ENCODE assay signal across 2 cellular contexts in the genomic region with DNA sequence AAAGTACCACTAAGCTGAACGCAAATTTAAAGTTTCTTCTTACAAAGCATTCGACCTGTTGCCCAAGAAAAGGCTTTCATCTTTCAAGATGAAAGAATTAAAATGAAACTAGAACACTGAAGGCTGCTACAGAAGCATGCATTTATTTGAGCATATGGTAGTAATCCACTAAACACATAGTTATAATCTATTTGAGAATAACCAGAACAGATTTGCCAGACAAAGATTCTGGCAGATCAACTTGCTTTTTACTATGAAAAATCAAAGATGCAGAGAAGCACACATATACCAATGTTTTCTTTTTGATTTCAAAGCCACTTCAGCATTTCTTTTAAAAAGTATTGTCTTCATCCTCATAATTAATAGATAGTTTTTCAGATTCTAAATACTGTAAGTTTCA.
TF ChIP-seq lines count a peak whose summit lies in the region.

No MANE protein-coding gene starts in this region.

TF ChIP-seq in liver, 16 proteins besides CTCF, POLR2A, EP300 and RAD21 (continued from another document):
- TF ChIP-seq ZBTB33 (IDR thresholded peaks at IDR 0.05): no peak
- TF ChIP-seq HNF4G (IDR thresholded peaks at IDR 0.05): no peak
- no peak for TF ChIP-seq TAF1 (conservative IDR thresholded peaks at IDR 0.05)
- TF ChIP-seq YY1 (IDR thresholded peaks at IDR 0.05): no peak
- TF ChIP-seq HNF4A (conservative IDR thresholded peaks at IDR 0.05): no peak
- no peak for TF ChIP-seq EGR1 (IDR thresholded peaks at IDR 0.05; ENCODE audit: low read depth in 2 of 2)
- no peak for TF ChIP-seq MAX (IDR thresholded peaks at IDR 0.05)
- TF ChIP-seq RXRA (IDR thresholded peaks at IDR 0.05): no peak
- TF ChIP-seq NR2F2 (IDR thresholded peaks at IDR 0.05): no peak
- no peak for TF ChIP-seq FOXA1 (IDR thresholded peaks at IDR 0.05)
- no peak for TF ChIP-seq REST (IDR thresholded peaks at IDR 0.05)
- TF ChIP-seq JUND (IDR thresholded peaks at IDR 0.05): no peak
- TF ChIP-seq FOXA2 (IDR thresholded peaks at IDR 0.05): no peak

TF ChIP-seq in HepG2, 621 proteins besides CTCF, POLR2A, EP300 and RAD21 (continued from another document):
- TF ChIP-seq PAXIP1 (CRISPR knock-in tag; conservative IDR thresholded peaks at IDR 0.05) (no peak), NR2C2 (CRISPR knock-in tag; IDR thresholded peaks at IDR 0.05; ENCODE audit: borderline replicate concordance) (no peak), ZBTB7B (CRISPR knock-in tag; IDR thresholded peaks at IDR 0.05) (no peak), ZNF609 (CRISPR knock-in tag; IDR thresholded peaks at IDR 0.05; ENCODE audit: borderline replicate concordance) (no peak), PAF1 (CRISPR knock-in tag; IDR thresholded peaks at IDR 0.05) (no peak), ZFP62 (CRISPR knock-in tag; IDR thresholded peaks at IDR 0.05) (no peak), ZC3H13 (CRISPR knock-in tag; IDR thresholded peaks at IDR 0.05) (no peak), AHR (CRISPR knock-in tag; IDR thresholded peaks at IDR 0.05) (no peak), RBAK (CRISPR knock-in tag; IDR thresholded peaks at IDR 0.05) (no peak), MXD3 (CRISPR knock-in tag; IDR thresholded peaks at IDR 0.05) (no peak), POGZ (CRISPR knock-in tag; IDR thresholded peaks at IDR 0.05) (no peak)
- TF ChIP-seq, protein P1, sequence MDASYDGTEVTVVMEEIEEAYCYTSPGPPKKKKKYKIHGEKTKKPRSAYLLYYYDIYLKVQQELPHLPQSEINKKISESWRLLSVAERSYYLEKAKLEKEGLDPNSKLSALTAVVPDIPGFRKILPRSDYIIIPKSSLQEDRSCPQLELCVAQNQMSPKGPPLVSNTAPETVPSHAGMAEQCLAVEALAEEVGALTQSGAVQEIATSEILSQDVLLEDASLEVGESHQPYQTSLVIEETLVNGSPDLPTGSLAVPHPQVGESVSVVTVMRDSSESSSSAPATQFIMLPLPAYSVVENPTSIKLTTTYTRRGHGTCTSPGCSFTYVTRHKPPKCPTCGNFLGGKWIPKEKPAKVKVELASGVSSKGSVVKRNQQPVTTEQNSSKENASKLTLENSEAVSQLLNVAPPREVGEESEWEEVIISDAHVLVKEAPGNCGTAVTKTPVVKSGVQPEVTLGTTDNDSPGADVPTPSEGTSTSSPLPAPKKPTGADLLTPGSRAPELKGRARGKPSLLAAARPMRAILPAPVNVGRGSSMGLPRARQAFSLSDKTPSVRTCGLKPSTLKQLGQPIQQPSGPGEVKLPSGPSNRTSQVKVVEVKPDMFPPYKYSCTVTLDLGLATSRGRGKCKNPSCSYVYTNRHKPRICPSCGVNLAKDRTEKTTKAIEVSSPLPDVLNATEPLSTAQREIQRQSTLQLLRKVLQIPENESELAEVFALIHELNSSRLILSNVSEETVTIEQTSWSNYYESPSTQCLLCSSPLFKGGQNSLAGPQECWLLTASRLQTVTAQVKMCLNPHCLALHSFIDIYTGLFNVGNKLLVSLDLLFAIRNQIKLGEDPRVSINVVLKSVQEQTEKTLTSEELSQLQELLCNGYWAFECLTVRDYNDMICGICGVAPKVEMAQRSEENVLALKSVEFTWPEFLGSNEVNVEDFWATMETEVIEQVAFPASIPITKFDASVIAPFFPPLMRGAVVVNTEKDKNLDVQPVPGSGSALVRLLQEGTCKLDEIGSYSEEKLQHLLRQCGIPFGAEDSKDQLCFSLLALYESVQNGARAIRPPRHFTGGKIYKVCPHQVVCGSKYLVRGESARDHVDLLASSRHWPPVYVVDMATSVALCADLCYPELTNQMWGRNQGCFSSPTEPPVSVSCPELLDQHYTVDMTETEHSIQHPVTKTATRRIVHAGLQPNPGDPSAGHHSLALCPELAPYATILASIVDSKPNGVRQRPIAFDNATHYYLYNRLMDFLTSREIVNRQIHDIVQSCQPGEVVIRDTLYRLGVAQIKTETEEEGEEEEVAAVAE (CRISPR knock-in tag; IDR thresholded peaks at IDR 0.05; ENCODE audit: borderline replicate concordance): no peak
- TF ChIP-seq, protein P2, sequence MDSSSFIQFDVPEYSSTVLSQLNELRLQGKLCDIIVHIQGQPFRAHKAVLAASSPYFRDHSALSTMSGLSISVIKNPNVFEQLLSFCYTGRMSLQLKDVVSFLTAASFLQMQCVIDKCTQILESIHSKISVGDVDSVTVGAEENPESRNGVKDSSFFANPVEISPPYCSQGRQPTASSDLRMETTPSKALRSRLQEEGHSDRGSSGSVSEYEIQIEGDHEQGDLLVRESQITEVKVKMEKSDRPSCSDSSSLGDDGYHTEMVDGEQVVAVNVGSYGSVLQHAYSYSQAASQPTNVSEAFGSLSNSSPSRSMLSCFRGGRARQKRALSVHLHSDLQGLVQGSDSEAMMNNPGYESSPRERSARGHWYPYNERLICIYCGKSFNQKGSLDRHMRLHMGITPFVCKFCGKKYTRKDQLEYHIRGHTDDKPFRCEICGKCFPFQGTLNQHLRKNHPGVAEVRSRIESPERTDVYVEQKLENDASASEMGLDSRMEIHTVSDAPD (CRISPR knock-in tag; IDR thresholded peaks at IDR 0.05): no peak
- TF ChIP-seq, protein P3, sequence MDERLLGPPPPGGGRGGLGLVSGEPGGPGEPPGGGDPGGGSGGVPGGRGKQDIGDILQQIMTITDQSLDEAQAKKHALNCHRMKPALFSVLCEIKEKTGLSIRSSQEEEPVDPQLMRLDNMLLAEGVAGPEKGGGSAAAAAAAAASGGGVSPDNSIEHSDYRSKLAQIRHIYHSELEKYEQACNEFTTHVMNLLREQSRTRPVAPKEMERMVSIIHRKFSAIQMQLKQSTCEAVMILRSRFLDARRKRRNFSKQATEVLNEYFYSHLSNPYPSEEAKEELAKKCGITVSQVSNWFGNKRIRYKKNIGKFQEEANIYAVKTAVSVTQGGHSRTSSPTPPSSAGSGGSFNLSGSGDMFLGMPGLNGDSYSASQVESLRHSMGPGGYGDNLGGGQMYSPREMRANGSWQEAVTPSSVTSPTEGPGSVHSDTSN (CRISPR knock-in tag; IDR thresholded peaks at IDR 0.05): no peak
- TF ChIP-seq, protein P4, sequence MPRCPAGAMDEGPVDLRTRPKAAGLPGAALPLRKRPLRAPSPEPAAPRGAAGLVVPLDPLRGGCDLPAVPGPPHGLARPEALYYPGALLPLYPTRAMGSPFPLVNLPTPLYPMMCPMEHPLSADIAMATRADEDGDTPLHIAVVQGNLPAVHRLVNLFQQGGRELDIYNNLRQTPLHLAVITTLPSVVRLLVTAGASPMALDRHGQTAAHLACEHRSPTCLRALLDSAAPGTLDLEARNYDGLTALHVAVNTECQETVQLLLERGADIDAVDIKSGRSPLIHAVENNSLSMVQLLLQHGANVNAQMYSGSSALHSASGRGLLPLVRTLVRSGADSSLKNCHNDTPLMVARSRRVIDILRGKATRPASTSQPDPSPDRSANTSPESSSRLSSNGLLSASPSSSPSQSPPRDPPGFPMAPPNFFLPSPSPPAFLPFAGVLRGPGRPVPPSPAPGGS (CRISPR knock-in tag; IDR thresholded peaks at IDR 0.05): no peak
- TF ChIP-seq, protein P5, sequence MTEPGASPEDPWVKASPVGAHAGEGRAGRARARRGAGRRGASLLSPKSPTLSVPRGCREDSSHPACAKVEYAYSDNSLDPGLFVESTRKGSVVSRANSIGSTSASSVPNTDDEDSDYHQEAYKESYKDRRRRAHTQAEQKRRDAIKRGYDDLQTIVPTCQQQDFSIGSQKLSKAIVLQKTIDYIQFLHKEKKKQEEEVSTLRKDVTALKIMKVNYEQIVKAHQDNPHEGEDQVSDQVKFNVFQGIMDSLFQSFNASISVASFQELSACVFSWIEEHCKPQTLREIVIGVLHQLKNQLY (CRISPR knock-in tag; IDR thresholded peaks at IDR 0.05): no peak
- TF ChIP-seq, protein P6, sequence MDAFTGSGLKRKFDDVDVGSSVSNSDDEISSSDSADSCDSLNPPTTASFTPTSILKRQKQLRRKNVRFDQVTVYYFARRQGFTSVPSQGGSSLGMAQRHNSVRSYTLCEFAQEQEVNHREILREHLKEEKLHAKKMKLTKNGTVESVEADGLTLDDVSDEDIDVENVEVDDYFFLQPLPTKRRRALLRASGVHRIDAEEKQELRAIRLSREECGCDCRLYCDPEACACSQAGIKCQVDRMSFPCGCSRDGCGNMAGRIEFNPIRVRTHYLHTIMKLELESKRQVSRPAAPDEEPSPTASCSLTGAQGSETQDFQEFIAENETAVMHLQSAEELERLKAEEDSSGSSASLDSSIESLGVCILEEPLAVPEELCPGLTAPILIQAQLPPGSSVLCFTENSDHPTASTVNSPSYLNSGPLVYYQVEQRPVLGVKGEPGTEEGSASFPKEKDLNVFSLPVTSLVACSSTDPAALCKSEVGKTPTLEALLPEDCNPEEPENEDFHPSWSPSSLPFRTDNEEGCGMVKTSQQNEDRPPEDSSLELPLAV (CRISPR knock-in tag; conservative IDR thresholded peaks at IDR 0.05; ENCODE audit: low read depth): no peak
TF ChIP-seq in HepG2: peak in this region for 0.
